In the genomic region with DNA sequence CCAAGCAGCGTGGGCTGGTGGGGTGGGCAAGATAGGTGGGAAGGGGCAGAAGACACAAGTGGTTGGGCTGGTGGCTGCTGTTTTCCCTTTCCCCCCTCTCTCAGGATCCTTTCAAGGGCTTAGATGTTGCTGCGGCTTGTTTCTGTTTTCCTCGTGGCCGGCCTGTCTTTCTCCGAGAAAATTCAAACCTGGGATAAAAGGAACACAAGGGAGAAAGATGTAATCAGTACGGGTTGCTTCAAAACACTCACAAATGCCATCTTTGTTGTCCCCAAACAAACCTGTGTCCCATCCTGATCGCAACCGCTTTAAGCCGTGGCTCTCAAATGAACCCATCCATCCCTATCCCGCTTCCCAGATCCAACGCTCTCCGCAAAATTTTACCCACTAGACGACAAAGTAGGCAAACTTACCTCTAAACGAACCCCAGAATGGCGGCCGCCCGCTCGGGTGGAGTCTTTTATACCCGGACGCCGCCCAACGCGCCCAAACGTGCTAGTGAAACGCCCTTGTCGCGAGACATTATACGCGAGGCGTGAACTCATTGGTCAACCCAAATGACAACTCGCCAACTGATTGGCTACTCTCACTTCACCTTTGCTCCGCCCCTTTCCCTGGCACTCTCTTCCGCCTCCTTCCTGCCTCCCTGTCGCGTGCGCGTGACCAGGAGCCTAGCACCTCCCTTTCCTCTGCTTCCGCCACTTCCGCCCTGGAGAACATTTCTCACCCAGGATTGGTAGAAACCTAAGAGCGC, we compare ENCODE assay signal across 1 cellular context.
TF ChIP-seq lines count a peak whose summit lies in the region.

A gene (minus strand): TSS at position 433 of the 754 bp plus-strand sequence. CDS start 7,299 bp downstream, outside the sequence.

TF ChIP-seq in HepG2, 621 proteins besides CTCF, POLR2A, EP300 and RAD21 (continued from another document and continues in another):
- TF ChIP-seq, protein P1, sequence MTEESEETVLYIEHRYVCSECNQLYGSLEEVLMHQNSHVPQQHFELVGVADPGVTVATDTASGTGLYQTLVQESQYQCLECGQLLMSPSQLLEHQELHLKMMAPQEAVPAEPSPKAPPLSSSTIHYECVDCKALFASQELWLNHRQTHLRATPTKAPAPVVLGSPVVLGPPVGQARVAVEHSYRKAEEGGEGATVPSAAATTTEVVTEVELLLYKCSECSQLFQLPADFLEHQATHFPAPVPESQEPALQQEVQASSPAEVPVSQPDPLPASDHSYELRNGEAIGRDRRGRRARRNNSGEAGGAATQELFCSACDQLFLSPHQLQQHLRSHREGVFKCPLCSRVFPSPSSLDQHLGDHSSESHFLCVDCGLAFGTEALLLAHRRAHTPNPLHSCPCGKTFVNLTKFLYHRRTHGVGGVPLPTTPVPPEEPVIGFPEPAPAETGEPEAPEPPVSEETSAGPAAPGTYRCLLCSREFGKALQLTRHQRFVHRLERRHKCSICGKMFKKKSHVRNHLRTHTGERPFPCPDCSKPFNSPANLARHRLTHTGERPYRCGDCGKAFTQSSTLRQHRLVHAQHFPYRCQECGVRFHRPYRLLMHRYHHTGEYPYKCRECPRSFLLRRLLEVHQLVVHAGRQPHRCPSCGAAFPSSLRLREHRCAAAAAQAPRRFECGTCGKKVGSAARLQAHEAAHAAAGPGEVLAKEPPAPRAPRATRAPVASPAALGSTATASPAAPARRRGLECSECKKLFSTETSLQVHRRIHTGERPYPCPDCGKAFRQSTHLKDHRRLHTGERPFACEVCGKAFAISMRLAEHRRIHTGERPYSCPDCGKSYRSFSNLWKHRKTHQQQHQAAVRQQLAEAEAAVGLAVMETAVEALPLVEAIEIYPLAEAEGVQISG (CRISPR knock-in tag; IDR thresholded peaks at IDR 0.05) = peak; percentile 79
- TF ChIP-seq, protein P2, sequence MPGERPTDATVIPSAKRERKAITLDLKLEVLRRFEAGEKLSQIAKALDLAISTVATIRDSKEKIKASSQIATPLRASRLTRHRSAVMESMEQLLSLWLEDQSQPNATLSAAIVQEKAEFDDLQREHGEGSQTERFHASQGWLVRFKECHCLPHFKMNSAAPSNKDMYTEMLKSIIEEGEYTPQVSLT (CRISPR knock-in tag; IDR thresholded peaks at IDR 0.05; ENCODE audit: borderline replicate concordance, low read depth) = 0 out of 2 replicates have a peak, but pooled peaks have one; percentile 22
- TF ChIP-seq KLF16 (CRISPR knock-in tag; IDR thresholded peaks at IDR 0.05) = peak in 1 of 2 experiments; percentile 95; a peak in 2 of 4 replicates
- 0 out of 2 replicates have a peak, but pooled peaks have one; percentile 56 for TF ChIP-seq ZNF253 (CRISPR knock-in tag; IDR thresholded peaks at IDR 0.05; ENCODE audit: borderline replicate concordance)
- TF ChIP-seq, protein P3, sequence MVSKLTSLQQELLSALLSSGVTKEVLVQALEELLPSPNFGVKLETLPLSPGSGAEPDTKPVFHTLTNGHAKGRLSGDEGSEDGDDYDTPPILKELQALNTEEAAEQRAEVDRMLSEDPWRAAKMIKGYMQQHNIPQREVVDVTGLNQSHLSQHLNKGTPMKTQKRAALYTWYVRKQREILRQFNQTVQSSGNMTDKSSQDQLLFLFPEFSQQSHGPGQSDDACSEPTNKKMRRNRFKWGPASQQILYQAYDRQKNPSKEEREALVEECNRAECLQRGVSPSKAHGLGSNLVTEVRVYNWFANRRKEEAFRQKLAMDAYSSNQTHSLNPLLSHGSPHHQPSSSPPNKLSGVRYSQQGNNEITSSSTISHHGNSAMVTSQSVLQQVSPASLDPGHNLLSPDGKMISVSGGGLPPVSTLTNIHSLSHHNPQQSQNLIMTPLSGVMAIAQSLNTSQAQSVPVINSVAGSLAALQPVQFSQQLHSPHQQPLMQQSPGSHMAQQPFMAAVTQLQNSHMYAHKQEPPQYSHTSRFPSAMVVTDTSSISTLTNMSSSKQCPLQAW (CRISPR knock-in tag; IDR thresholded peaks at IDR 0.05) = peak; percentile 73
- no peak for TF ChIP-seq HNRNPK (IDR thresholded peaks at IDR 0.05; ENCODE audit: low read depth, low read length, poor library complexity, severe bottlenecking)
- TF ChIP-seq, protein P4, sequence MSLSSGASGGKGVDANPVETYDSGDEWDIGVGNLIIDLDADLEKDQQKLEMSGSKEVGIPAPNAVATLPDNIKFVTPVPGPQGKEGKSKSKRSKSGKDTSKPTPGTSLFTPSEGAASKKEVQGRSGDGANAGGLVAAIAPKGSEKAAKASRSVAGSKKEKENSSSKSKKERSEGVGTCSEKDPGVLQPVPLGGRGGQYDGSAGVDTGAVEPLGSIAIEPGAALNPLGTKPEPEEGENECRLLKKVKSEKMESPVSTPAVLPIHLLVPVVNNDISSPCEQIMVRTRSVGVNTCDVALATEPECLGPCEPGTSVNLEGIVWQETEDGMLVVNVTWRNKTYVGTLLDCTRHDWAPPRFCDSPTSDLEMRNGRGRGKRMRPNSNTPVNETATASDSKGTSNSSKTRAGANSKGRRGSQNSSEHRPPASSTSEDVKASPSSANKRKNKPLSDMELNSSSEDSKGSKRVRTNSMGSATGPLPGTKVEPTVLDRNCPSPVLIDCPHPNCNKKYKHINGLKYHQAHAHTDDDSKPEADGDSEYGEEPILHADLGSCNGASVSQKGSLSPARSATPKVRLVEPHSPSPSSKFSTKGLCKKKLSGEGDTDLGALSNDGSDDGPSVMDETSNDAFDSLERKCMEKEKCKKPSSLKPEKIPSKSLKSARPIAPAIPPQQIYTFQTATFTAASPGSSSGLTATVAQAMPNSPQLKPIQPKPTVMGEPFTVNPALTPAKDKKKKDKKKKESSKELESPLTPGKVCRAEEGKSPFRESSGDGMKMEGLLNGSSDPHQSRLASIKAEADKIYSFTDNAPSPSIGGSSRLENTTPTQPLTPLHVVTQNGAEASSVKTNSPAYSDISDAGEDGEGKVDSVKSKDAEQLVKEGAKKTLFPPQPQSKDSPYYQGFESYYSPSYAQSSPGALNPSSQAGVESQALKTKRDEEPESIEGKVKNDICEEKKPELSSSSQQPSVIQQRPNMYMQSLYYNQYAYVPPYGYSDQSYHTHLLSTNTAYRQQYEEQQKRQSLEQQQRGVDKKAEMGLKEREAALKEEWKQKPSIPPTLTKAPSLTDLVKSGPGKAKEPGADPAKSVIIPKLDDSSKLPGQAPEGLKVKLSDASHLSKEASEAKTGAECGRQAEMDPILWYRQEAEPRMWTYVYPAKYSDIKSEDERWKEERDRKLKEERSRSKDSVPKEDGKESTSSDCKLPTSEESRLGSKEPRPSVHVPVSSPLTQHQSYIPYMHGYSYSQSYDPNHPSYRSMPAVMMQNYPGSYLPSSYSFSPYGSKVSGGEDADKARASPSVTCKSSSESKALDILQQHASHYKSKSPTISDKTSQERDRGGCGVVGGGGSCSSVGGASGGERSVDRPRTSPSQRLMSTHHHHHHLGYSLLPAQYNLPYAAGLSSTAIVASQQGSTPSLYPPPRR (CRISPR knock-in tag; IDR thresholded peaks at IDR 0.05; ENCODE audit: borderline replicate concordance) = peak; percentile 21; the same call in 1 of the 2 replicates
- TF ChIP-seq TCF7 (IDR thresholded peaks at IDR 0.05; ENCODE audit: low read depth) = no peak
- no peak for TF ChIP-seq ARNT (IDR thresholded peaks at IDR 0.05)
- TF ChIP-seq ZFP36L1 (CRISPR knock-in tag; IDR thresholded peaks at IDR 0.05) = no peak
- 0 out of 2 replicates have a peak, but pooled peaks have one; percentile 5 for TF ChIP-seq STAG1 (CRISPR knock-in tag; IDR thresholded peaks at IDR 0.05)
- TF ChIP-seq EZH2 (conservative IDR thresholded peaks at IDR 0.05; ENCODE audit: low read depth, low read length) = no peak
- TF ChIP-seq, protein P5, sequence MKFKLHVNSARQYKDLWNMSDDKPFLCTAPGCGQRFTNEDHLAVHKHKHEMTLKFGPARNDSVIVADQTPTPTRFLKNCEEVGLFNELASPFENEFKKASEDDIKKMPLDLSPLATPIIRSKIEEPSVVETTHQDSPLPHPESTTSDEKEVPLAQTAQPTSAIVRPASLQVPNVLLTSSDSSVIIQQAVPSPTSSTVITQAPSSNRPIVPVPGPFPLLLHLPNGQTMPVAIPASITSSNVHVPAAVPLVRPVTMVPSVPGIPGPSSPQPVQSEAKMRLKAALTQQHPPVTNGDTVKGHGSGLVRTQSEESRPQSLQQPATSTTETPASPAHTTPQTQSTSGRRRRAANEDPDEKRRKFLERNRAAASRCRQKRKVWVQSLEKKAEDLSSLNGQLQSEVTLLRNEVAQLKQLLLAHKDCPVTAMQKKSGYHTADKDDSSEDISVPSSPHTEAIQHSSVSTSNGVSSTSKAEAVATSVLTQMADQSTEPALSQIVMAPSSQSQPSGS (CRISPR knock-in tag; IDR thresholded peaks at IDR 0.05) = 0 out of 2 replicates have a peak, but pooled peaks have one; percentile 39
- no peak for TF ChIP-seq NCOA5 (CRISPR knock-in tag; IDR thresholded peaks at IDR 0.05)
- peak; percentile 67 for TF ChIP-seq FOXK1 (CRISPR knock-in tag; IDR thresholded peaks at IDR 0.05; ENCODE audit: borderline replicate concordance, low read depth)
- no peak for TF ChIP-seq RFX1 (IDR thresholded peaks at IDR 0.05)
- TF ChIP-seq CAMTA2 (CRISPR knock-in tag; IDR thresholded peaks at IDR 0.05; ENCODE audit: borderline replicate concordance) = no peak
- TF ChIP-seq SMARCE1 (IDR thresholded peaks at IDR 0.05; ENCODE audit: borderline replicate concordance) = no peak
- TF ChIP-seq ZNF296 (CRISPR knock-in tag; conservative IDR thresholded peaks at IDR 0.05) = 0 out of 2 replicates have a peak, but pooled peaks have one; percentile 46
- TF ChIP-seq MAFK (conservative IDR thresholded peaks at IDR 0.05 in 1 of 2, IDR thresholded peaks at IDR 0.05 in 1 of 2; ENCODE audit: low read length in 2 of 2) = no peak
- TF ChIP-seq MEF2D (CRISPR knock-in tag; IDR thresholded peaks at IDR 0.05) = peak; percentile 58
- TF ChIP-seq, protein P6, sequence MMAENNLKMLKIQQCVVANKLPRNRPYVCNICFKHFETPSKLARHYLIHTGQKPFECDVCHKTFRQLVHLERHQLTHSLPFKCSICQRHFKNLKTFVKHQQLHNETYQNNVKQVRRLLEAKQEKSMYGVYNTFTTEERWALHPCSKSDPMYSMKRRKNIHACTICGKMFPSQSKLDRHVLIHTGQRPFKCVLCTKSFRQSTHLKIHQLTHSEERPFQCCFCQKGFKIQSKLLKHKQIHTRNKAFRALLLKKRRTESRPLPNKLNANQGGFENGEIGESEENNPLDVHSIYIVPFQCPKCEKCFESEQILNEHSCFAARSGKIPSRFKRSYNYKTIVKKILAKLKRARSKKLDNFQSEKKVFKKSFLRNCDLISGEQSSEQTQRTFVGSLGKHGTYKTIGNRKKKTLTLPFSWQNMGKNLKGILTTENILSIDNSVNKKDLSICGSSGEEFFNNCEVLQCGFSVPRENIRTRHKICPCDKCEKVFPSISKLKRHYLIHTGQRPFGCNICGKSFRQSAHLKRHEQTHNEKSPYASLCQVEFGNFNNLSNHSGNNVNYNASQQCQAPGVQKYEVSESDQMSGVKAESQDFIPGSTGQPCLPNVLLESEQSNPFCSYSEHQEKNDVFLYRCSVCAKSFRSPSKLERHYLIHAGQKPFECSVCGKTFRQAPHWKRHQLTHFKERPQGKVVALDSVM (CRISPR knock-in tag; IDR thresholded peaks at IDR 0.05) = no peak
- no peak for TF ChIP-seq MZF1 (CRISPR knock-in tag; IDR thresholded peaks at IDR 0.05; ENCODE audit: borderline replicate concordance)
- TF ChIP-seq, protein P7, sequence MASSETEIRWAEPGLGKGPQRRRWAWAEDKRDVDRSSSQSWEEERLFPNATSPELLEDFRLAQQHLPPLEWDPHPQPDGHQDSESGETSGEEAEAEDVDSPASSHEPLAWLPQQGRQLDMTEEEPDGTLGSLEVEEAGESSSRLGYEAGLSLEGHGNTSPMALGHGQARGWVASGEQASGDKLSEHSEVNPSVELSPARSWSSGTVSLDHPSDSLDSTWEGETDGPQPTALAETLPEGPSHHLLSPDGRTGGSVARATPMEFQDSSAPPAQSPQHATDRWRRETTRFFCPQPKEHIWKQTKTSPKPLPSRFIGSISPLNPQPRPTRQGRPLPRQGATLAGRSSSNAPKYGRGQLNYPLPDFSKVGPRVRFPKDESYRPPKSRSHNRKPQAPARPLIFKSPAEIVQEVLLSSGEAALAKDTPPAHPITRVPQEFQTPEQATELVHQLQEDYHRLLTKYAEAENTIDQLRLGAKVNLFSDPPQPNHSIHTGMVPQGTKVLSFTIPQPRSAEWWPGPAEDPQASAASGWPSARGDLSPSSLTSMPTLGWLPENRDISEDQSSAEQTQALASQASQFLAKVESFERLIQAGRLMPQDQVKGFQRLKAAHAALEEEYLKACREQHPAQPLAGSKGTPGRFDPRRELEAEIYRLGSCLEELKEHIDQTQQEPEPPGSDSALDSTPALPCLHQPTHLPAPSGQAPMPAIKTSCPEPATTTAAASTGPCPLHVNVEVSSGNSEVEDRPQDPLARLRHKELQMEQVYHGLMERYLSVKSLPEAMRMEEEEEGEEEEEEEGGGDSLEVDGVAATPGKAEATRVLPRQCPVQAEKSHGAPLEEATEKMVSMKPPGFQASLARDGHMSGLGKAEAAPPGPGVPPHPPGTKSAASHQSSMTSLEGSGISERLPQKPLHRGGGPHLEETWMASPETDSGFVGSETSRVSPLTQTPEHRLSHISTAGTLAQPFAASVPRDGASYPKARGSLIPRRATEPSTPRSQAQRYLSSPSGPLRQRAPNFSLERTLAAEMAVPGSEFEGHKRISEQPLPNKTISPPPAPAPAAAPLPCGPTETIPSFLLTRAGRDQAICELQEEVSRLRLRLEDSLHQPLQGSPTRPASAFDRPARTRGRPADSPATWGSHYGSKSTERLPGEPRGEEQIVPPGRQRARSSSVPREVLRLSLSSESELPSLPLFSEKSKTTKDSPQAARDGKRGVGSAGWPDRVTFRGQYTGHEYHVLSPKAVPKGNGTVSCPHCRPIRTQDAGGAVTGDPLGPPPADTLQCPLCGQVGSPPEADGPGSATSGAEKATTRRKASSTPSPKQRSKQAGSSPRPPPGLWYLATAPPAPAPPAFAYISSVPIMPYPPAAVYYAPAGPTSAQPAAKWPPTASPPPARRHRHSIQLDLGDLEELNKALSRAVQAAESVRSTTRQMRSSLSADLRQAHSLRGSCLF (CRISPR knock-in tag; IDR thresholded peaks at IDR 0.05; ENCODE audit: borderline replicate concordance) = peak; percentile 77; the same call in 1 of the 2 replicates
- 0 out of 2 replicates have a peak, but pooled peaks have one; percentile 38 for TF ChIP-seq ZNF256 (CRISPR knock-in tag; conservative IDR thresholded peaks at IDR 0.05)
- 0 out of 2 replicates have a peak, but pooled peaks have one; percentile 31 for TF ChIP-seq ZNF616 (CRISPR knock-in tag; IDR thresholded peaks at IDR 0.05; ENCODE audit: low read depth)
- TF ChIP-seq ZBTB8A (CRISPR knock-in tag; IDR thresholded peaks at IDR 0.05; ENCODE audit: borderline replicate concordance, low read depth) = peak; percentile 89; the same call in 1 of the 2 replicates
- TF ChIP-seq HNRNPUL1 (IDR thresholded peaks at IDR 0.05; ENCODE audit: low read depth, low read length) = no peak
- TF ChIP-seq SRY (CRISPR knock-in tag; IDR thresholded peaks at IDR 0.05) = no peak
- no peak; the same call in 1 of the 2 replicates for TF ChIP-seq EEA1 (CRISPR knock-in tag; IDR thresholded peaks at IDR 0.05; ENCODE audit: borderline replicate concordance)
- 0 out of 2 replicates have a peak, but pooled peaks have one; percentile 22 for TF ChIP-seq PCBP1 (IDR thresholded peaks at IDR 0.05; ENCODE audit: borderline replicate concordance, low read depth, low read length)
- 0 out of 2 replicates have a peak, but pooled peaks have one; percentile 60 for TF ChIP-seq ZNF354B (CRISPR knock-in tag; IDR thresholded peaks at IDR 0.05)
